9 cellular contexts compared by ENCODE assay signal in the genomic region with DNA sequence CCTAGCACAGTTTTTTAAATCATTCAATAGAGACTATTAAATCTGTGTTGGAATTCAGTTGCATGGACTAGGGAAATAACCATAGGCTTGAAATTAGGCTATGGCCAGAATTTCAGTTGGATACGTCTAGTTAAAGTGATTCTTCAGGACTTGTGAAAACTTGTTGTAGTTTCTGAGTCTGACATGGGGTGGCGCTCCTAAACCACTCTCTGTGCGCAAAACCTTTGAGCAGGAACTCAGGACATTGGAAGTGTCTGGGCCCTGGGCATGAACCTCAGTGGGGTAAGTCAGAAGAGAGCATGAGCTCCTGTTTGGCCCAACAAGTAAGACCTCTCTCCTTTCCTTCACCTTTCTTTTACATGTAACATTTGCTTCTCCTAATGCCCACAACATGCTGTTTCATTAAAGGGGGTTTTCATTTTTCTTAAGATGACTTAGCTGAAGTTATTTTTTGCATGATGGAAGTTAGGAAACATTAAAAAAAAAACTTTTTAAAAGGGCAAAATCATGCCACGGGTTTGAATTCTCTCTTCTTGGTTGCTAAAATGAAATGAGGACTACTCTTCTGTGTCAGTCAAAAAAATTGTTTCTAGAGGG. TPM values are rescaled to one million over a fixed set of nuclear protein-coding genes. Genes with fewer than 3 reads are reported as not detected.
A peak's percentile ranks its signal among the peaks of the same experiment; 100 is the strongest.
DNase-seq lines count a peak whose midpoint lies in the region; ATAC-seq and TF ChIP-seq lines count a peak whose summit lies in the region.
"Had no signal": no experiment of that assay in that cellular context is flagged by ENCODE, and none has a peak within 500 bp of the region (broad histone marks: within the 10 kb centered on the region; RNA-seq: fewer than 3 reads in every experiment).

No MANE protein-coding gene starts in this region.

- H3K4me3 Mint-ChIP-seq in activated CD4-positive, alpha-beta T cell treated with anti-CD3 and anti-CD28 coated beads, Interleukin-2, amount 10 ng/mL, durations not matched to agents 24 days and 14 days, result no peak overlapping the region
- no peak overlapping the region for H3K4me3 Mint-ChIP-seq in natural killer cell treated with Interleukin-12 subunit alpha and Interleukin-12 subunit beta and Interleukin-15 and Interleukin-18, amount 100 ng/mL, for 72 hours
- H3K4me3 Mint-ChIP-seq: dendritic cell treated with granulocyte-macrophage colony-stimulating factor and Interleukin-4, amounts not matched to agents 40 ng/mL and 50 ng/mL, for 4 days had no signal

- no peaks in the 10 kb centered on the region for H3K79me2 ChIP-seq in Loucy (ENCODE audit: insufficient read depth, low read length)

- H3F3A ChIP-seq in Loucy (ENCODE audit: low read depth), result no peaks in the 10 kb centered on the region

- no peak overlapping the region for H3K9ac ChIP-seq in Loucy (ENCODE audit: low read depth, low read length, poor library complexity, severe bottlenecking)

- H3K4me1 ChIP-seq in Loucy (ENCODE audit: insufficient read depth, low read length, poor library complexity, severe bottlenecking), result peaks cover 11% of the 10 kb centered on the region

- no peaks in the 10 kb centered on the region for H3K9me3 ChIP-seq in Loucy (ENCODE audit: insufficient read depth, low read depth, low read length)

- H3K36me3 ChIP-seq in Loucy (ENCODE audit: insufficient read depth, low read length), result no peaks in the 10 kb centered on the region

- no peak for ATAC-seq in GM21529 (IDR thresholded peaks at IDR 0.05; ENCODE audit: unreplicated experiment)
- ATAC-seq in natural killer cell treated with Interleukin-12 subunit alpha and Interleukin-12 subunit beta and Interleukin-15 and Interleukin-18, amount 100 ng/mL, for 72 hours, result no peak

- H3K4me1 Mint-ChIP-seq in activated CD4-positive, alpha-beta T cell treated with anti-CD3 and anti-CD28 coated beads, Interleukin-2, amount 10 ng/mL, durations not matched to agents 24 days and 14 days, result no peaks in the 10 kb centered on the region
- H3K4me1 Mint-ChIP-seq in natural killer cell treated with Interleukin-12 subunit alpha and Interleukin-12 subunit beta and Interleukin-15 and Interleukin-18, amount 100 ng/mL, for 72 hours (ENCODE audit: low read depth in 2 of 2), result no peaks in the 10 kb centered on the region

- intact Hi-C loops in activated CD4-positive, alpha-beta T cell treated with anti-CD3 and anti-CD28 coated beads, Interleukin-2, amount 10 ng/mL, durations not matched to agents 24 days and 14 days (cut with micrococcal nuclease), result no loop called here

- no peaks in the 10 kb centered on the region for H3K9me2 ChIP-seq in Loucy (replicated peaks; ENCODE audit: low read depth, low read length)

- H3K27me3 Mint-ChIP-seq in activated CD4-positive, alpha-beta T cell treated with anti-CD3 and anti-CD28 coated beads, Interleukin-2, amount 10 ng/mL, durations not matched to agents 24 days and 14 days, result peaks cover 20% of the 10 kb centered on the region
- peaks cover 30 to 49% of the 10 kb centered on the region in 2 donors for H3K27me3 Mint-ChIP-seq in natural killer cell treated with Interleukin-12 subunit alpha and Interleukin-12 subunit beta and Interleukin-15 and Interleukin-18, amount 100 ng/mL, for 72 hours

- H3K4me2 ChIP-seq in Loucy (ENCODE audit: low read depth, low read length, poor library complexity, severe bottlenecking), result no peak overlapping the region

- 0 out of 2 replicates have a peak overlapping the region, but pooled peaks have one; percentile 65 for H2AFZ ChIP-seq in Loucy (ENCODE audit: low read length)

- H3K27ac Mint-ChIP-seq in activated CD4-positive, alpha-beta T cell treated with anti-CD3 and anti-CD28 coated beads, Interleukin-2, amount 10 ng/mL, durations not matched to agents 24 days and 14 days, result no peak overlapping the region
- no peak overlapping the region for H3K27ac Mint-ChIP-seq in natural killer cell treated with Interleukin-12 subunit alpha and Interleukin-12 subunit beta and Interleukin-15 and Interleukin-18, amount 100 ng/mL, for 72 hours
- H3K27ac Mint-ChIP-seq: dendritic cell treated with granulocyte-macrophage colony-stimulating factor and Interleukin-4, amounts not matched to agents 40 ng/mL and 50 ng/mL, for 4 days had no signal

- H3K36me3 Mint-ChIP-seq in activated CD4-positive, alpha-beta T cell treated with anti-CD3 and anti-CD28 coated beads, Interleukin-2, amount 10 ng/mL, durations not matched to agents 24 days and 14 days (ENCODE audit: low read depth), result no peaks in the 10 kb centered on the region
- H3K36me3 Mint-ChIP-seq in natural killer cell treated with Interleukin-12 subunit alpha and Interleukin-12 subunit beta and Interleukin-15 and Interleukin-18, amount 100 ng/mL, for 72 hours, result no peaks in the 10 kb centered on the region

- TF ChIP-seq CTCF in Loucy (conservative IDR thresholded peaks at IDR 0.05; ENCODE audit: low read length), result peak; percentile 91
- TF ChIP-seq CTCF in epithelial cell of esophagus (IDR thresholded peaks at IDR 0.05; ENCODE audit: insufficient read depth, low read depth, low read length, missing control alignments), result peak; percentile 91

- H3K4me3 ChIP-seq in Loucy (ENCODE audit: low read length, poor library complexity, severe bottlenecking), result no peak overlapping the region
- no peak overlapping the region for H3K4me3 ChIP-seq in epithelial cell of esophagus (ENCODE audit: low read length)

- no peaks in the 10 kb centered on the region for H3K27me3 ChIP-seq in Loucy (ENCODE audit: insufficient read depth, low read length, poor library complexity, severe bottlenecking)

- DNase-seq in activated CD4-positive, alpha-beta T cell treated with anti-CD3 and anti-CD28 coated beads, Interleukin-2, amount 10 ng/mL, durations not matched to agents 24 days and 14 days, result peak; percentile 66
- DNase-seq in activated CD4-positive, alpha-beta T cell treated with anti-CD3 and anti-CD28 coated beads for 1 hour, result no peak
- DNase-seq in SHP77 (lab: John Stamatoyannopoulos, UW) (peak; percentile 64 to 72), epithelial cell of esophagus (ENCODE audit: low read depth) (peak; percentile 80), mucosa of gallbladder (ENCODE audit: low spot score) (peak; percentile 54)
- DNase-seq in natural killer cell treated with Interleukin-12 subunit alpha and Interleukin-12 subunit beta and Interleukin-15 and Interleukin-18, amount 100 ng/mL, for 72 hours (ENCODE audit: low spot score), result no peak

- H4K20me1 ChIP-seq in Loucy (ENCODE audit: insufficient read depth, low read length, poor library complexity, severe bottlenecking), result no peaks in the 10 kb centered on the region

- no peaks in the 10 kb centered on the region for H3K9me3 Mint-ChIP-seq in activated CD4-positive, alpha-beta T cell treated with anti-CD3 and anti-CD28 coated beads, Interleukin-2, amount 10 ng/mL, durations not matched to agents 24 days and 14 days
- H3K9me3 Mint-ChIP-seq in natural killer cell treated with Interleukin-12 subunit alpha and Interleukin-12 subunit beta and Interleukin-15 and Interleukin-18, amount 100 ng/mL, for 72 hours, result no peaks in the 10 kb centered on the region
- H3K9me3 Mint-ChIP-seq: dendritic cell treated with granulocyte-macrophage colony-stimulating factor and Interleukin-4, amounts not matched to agents 40 ng/mL and 50 ng/mL, for 4 days had no signal

RNA-seq across cellular contexts. Expression of gene CCDC190, which starts 17.1 kb away (rescaled TPM):
- not detected in 2 replicates for total RNA-seq in activated CD4-positive, alpha-beta T cell treated with anti-CD3 and anti-CD28 coated beads, Interleukin-2, amount 10 ng/mL, durations not matched to agents 24 days and 14 days
- total RNA-seq in mucosa of gallbladder, result 0.58 TPM
- total RNA-seq in natural killer cell treated with Interleukin-12 subunit alpha and Interleukin-12 subunit beta and Interleukin-15 and Interleukin-18, amount 100 ng/mL, for 72 hours, result not detected

Comparison
In these comparisons a context has a peak if more than half of its experiments do, and no peak if none do; other contexts are left out.
1. DNase-seq: peak in activated CD4-positive, alpha-beta T cell treated with anti-CD3 and anti-CD28 coated beads, Interleukin-2, amount 10 ng/mL, durations not matched to agents 24 days and 14 days (single experiment), SHP77 (2 of 2), epithelial cell of esophagus (single experiment) and mucosa of gallbladder (single experiment); none in activated CD4-positive, alpha-beta T cell treated with anti-CD3 and anti-CD28 coated beads for 1 hour (single experiment) and natural killer cell treated with Interleukin-12 subunit alpha and Interleukin-12 subunit beta and Interleukin-15 and Interleukin-18, amount 100 ng/mL, for 72 hours (single experiment).